Comparison of ENCODE assay signal across 24 cellular contexts in the genomic region with DNA sequence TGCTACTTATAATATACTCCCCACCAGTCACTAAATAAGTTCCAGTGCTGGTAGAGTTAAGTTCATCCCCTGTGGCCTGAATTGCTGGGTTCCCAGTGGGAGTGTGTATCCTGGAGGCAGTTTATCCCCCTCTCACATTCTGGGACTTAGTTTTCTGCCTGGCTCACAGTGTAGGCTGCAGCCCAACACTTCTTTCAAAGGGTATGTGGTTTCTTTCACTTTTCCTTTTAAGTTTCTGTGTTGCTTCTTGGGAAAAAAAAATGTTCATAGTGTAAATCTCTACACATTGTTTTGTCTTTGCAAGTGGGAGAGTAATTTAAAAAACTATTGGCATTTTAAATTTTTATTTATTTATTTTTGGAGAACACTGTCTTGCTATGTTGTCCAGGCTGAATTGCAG.
"Had no signal": no experiment of that assay in that cellular context is flagged by ENCODE, and none has a peak within 500 bp of the region (broad histone marks: within the 10 kb centered on the region; RNA-seq: fewer than 3 reads in every experiment).

No MANE protein-coding gene starts in this region.

- H3K4me1 ChIP-seq: esophagus squamous epithelium, heart right ventricle, left lung, pancreas, right lobe of liver, tibial nerve, upper lobe of right lung, uterus had no signal

- H3K9me3 ChIP-seq: esophagus squamous epithelium, left lung, mucosa of descending colon, neutrophil, pancreas, right lobe of liver, thoracic aorta, tibial nerve, upper lobe of right lung, uterus had no signal

- H3K4me3 ChIP-seq: esophagus squamous epithelium, heart right ventricle, left lung, mucosa of descending colon, pancreas, right lobe of liver, thoracic aorta, tibial nerve, upper lobe of right lung, uterus had no signal

- H3K27ac ChIP-seq: esophagus squamous epithelium, heart right ventricle, left lung, neutrophil, pancreas, right lobe of liver, thoracic aorta, tibial nerve, upper lobe of right lung, uterus had no signal

- ATAC-seq: effector memory CD8-positive, alpha-beta T cell; heart right ventricle; left cardiac atrium; left lung; mucosa of descending colon; natural killer cell treated with Interleukin-12 subunit alpha and Interleukin-12 subunit beta and Interleukin-15 and Interleukin-18, amount 100 ng/mL, for 72 hours; pancreas; right lobe of liver; stimulated activated naive B cell treated with anti-CD40 and anti-IgM and Interleukin-4, amounts not matched to agents 10 μg/mL and 1 μg/mL and 100 μg/mL, for 72 hours; upper lobe of right lung had no signal

- H3K36me3 ChIP-seq: esophagus squamous epithelium, heart right ventricle, left lung, neutrophil, pancreas, right lobe of liver, thoracic aorta, tibial nerve, upper lobe of right lung, uterus had no signal

- DNase-seq: effector memory CD8-positive, alpha-beta T cell; erythroblast; esophagus squamous epithelium; foreskin melanocyte; glutamatergic neuron; heart right ventricle; hippocampal formation; left cardiac atrium; left lung; mesenchymal stem cell; mucosa of descending colon; naive B cell; pancreas; right lobe of liver; small intestine; stimulated activated CD4-positive, alpha-beta T cell treated with anti-CD3 and anti-CD28 coated beads, Interleukin-15, amount 100 ng/mL, for 24 hours; stimulated activated CD4-positive, alpha-beta T cell treated with anti-CD3 and anti-CD28 coated beads, Interleukin-2, amount 100 ng/mL, for 48 hours; stimulated activated naive B cell treated with anti-CD40 and anti-IgM and Interleukin-4, amounts not matched to agents 10 μg/mL and 1 μg/mL and 100 μg/mL, for 72 hours; upper lobe of right lung; uterus had no signal

- H3K27me3 ChIP-seq: left lung, neutrophil, right lobe of liver, upper lobe of right lung, uterus had no signal
